Comparison of ENCODE assay signal across 25 cellular contexts in genomic region chr6:125138083-125138482, GRCh38.
"Had no signal": no experiment of that assay in that cellular context is flagged by ENCODE, and none has a peak within 500 bp of the region (broad histone marks: within the 10 kb centered on the region; RNA-seq: fewer than 3 reads in every experiment).

No MANE protein-coding gene starts in this region.

- H3K27ac Mint-ChIP-seq: dendritic cell treated with granulocyte-macrophage colony-stimulating factor and Interleukin-4, amounts not matched to agents 40 ng/mL and 50 ng/mL, for 4 days; effector memory CD8-positive, alpha-beta T cell; endodermal cell had no signal

- H3K27me3 Mint-ChIP-seq: dendritic cell treated with granulocyte-macrophage colony-stimulating factor and Interleukin-4, amounts not matched to agents 40 ng/mL and 50 ng/mL, for 4 days had no signal

- H3K36me3 ChIP-seq: colonic mucosa, esophagus muscularis mucosa, esophagus squamous epithelium, gastrocnemius medialis, gastroesophageal sphincter, heart left ventricle, heart right ventricle had no signal

- DNase-seq: colonic mucosa; cortex of kidney; dermis blood vessel endothelial cell; dorsolateral prefrontal cortex; effector CD4-positive, alpha-beta T cell; effector CD8-positive, alpha-beta T cell; effector memory CD4-positive, alpha-beta T cell; effector memory CD8-positive, alpha-beta T cell; endodermal cell; erythroblast; esophagus squamous epithelium; foreskin fibroblast; foreskin keratinocyte; foreskin melanocyte; gastrocnemius medialis; glutamatergic neuron; head of caudate nucleus; heart left ventricle; heart right ventricle had no signal

- H3K27ac ChIP-seq: colonic mucosa, coronary artery, dorsolateral prefrontal cortex, epithelial cell of prostate, esophagus muscularis mucosa, esophagus squamous epithelium, foreskin keratinocyte, gastrocnemius medialis, gastroesophageal sphincter, heart left ventricle, heart right ventricle had no signal

- H3K4me3 Mint-ChIP-seq: dendritic cell treated with granulocyte-macrophage colony-stimulating factor and Interleukin-4, amounts not matched to agents 40 ng/mL and 50 ng/mL, for 4 days; effector memory CD8-positive, alpha-beta T cell; endodermal cell had no signal

- ATAC-seq: effector memory CD8-positive, alpha-beta T cell; esophagus mucosa; foreskin keratinocyte; gastrocnemius medialis; gastroesophageal sphincter; heart left ventricle; heart right ventricle had no signal

- H3K4me3 ChIP-seq: colonic mucosa, coronary artery, dorsolateral prefrontal cortex, esophagus muscularis mucosa, esophagus squamous epithelium, gastrocnemius medialis, gastroesophageal sphincter, heart left ventricle, heart right ventricle had no signal

- H3K4me1 ChIP-seq: colonic mucosa, esophagus muscularis mucosa, esophagus squamous epithelium, foreskin keratinocyte, gastrocnemius medialis, gastroesophageal sphincter, heart left ventricle, heart right ventricle had no signal

- H3K27me3 ChIP-seq: colonic mucosa, dorsolateral prefrontal cortex, esophagus muscularis mucosa, esophagus squamous epithelium, foreskin keratinocyte, gastrocnemius medialis, gastroesophageal sphincter, heart left ventricle, heart right ventricle had no signal

- H3K9me3 Mint-ChIP-seq: dendritic cell treated with granulocyte-macrophage colony-stimulating factor and Interleukin-4, amounts not matched to agents 40 ng/mL and 50 ng/mL, for 4 days; effector memory CD8-positive, alpha-beta T cell; endodermal cell had no signal

- H3K4me1 Mint-ChIP-seq: endodermal cell had no signal

- H3K9me3 ChIP-seq: colonic mucosa, esophagus muscularis mucosa, esophagus squamous epithelium, gastrocnemius medialis, gastroesophageal sphincter had no signal
